Comparison of ENCODE assay signal across 20 cellular contexts in the genomic region with DNA sequence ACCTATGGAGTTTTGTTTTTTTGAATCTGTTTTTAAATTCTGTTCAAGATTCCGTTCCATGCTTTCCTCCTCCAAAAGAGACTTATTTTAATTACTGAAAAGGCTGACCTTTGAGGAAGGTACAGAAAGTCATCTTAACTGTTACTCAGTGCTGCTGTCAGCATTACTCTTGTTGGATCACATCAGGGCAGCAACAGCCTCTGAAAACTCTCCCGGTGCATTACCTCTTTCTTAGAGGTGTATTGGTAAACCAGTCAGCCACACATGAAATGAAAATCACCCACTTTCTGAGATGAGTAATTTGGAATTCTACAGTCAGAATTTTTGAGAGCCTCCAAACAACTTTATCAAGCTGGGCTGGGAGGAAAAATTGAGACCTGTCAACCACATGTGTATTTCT.
"Had no signal": no experiment of that assay in that cellular context is flagged by ENCODE, and none has a peak within 500 bp of the region (broad histone marks: within the 10 kb centered on the region; RNA-seq: fewer than 3 reads in every experiment).

No MANE protein-coding gene starts in this region.

- H3K27ac Mint-ChIP-seq: activated B cell treated with CpG ODN at 0.5 μM for 24 hours; activated CD4-positive, alpha-beta T cell treated with anti-CD3 and anti-CD28 coated beads, Interleukin-2, amount 10 ng/mL, durations not matched to agents 7 days and 5 days; activated T-helper 1 cell treated with anti-CD3 and anti-CD28 coated beads, Interleukin-12 subunit alpha, Interleukin-12 subunit beta, Interleukin-2, Interleukin-4 antibody, amounts not matched to agents 30 ng/mL and 10 ng/mL and 1 ng/mL, durations not matched to agents 14 hours and 24 hours and 36 hours; endodermal cell; progenitor cell of endocrine pancreas; stimulated activated naive B cell treated with anti-CD40 and anti-IgM and Interleukin-4, amounts not matched to agents 10 μg/mL and 1 μg/mL and 100 μg/mL, for 72 hours; T-cell; T-helper 2 cell treated with Interferon-gamma antibody and Interleukin-4, amounts not matched to agents 5 μg/mL and 100 μg/mL, for 36 hours had no signal

- H3K9me3 Mint-ChIP-seq: activated B cell treated with CpG ODN at 0.5 μM for 24 hours; activated CD4-positive, alpha-beta T cell treated with anti-CD3 and anti-CD28 coated beads, Interleukin-2, amount 10 ng/mL, durations not matched to agents 7 days and 5 days; activated T-helper 1 cell treated with anti-CD3 and anti-CD28 coated beads, Interleukin-12 subunit alpha, Interleukin-12 subunit beta, Interleukin-2, Interleukin-4 antibody, amounts not matched to agents 30 ng/mL and 10 ng/mL and 1 ng/mL, durations not matched to agents 14 hours and 24 hours and 36 hours; endodermal cell; natural killer cell treated with Interleukin-12 subunit alpha and Interleukin-12 subunit beta and Interleukin-15 and Interleukin-18, amount 100 ng/mL, for 72 hours; stimulated activated naive B cell treated with anti-CD40 and anti-IgM and Interleukin-4, amounts not matched to agents 10 μg/mL and 1 μg/mL and 100 μg/mL, for 72 hours; T-cell; T-helper 2 cell treated with Interferon-gamma antibody and Interleukin-4, amounts not matched to agents 5 μg/mL and 100 μg/mL, for 36 hours had no signal

- H3K4me3 Mint-ChIP-seq: activated B cell treated with CpG ODN at 0.5 μM for 24 hours; activated CD4-positive, alpha-beta T cell treated with anti-CD3 and anti-CD28 coated beads, Interleukin-2, amount 10 ng/mL, durations not matched to agents 7 days and 5 days; activated T-helper 1 cell treated with anti-CD3 and anti-CD28 coated beads, Interleukin-12 subunit alpha, Interleukin-12 subunit beta, Interleukin-2, Interleukin-4 antibody, amounts not matched to agents 30 ng/mL and 10 ng/mL and 1 ng/mL, durations not matched to agents 14 hours and 24 hours and 36 hours; endodermal cell; natural killer cell treated with Interleukin-12 subunit alpha and Interleukin-12 subunit beta and Interleukin-15 and Interleukin-18, amount 100 ng/mL, for 72 hours; stimulated activated naive B cell treated with anti-CD40 and anti-IgM and Interleukin-4, amounts not matched to agents 10 μg/mL and 1 μg/mL and 100 μg/mL, for 72 hours; T-cell; T-helper 2 cell treated with Interferon-gamma antibody and Interleukin-4, amounts not matched to agents 5 μg/mL and 100 μg/mL, for 36 hours had no signal

- ATAC-seq: body of pancreas; gastroesophageal sphincter; left cardiac atrium; natural killer cell treated with Interleukin-12 subunit alpha and Interleukin-12 subunit beta and Interleukin-15 and Interleukin-18, amount 100 ng/mL, for 72 hours; stimulated activated naive B cell treated with anti-CD40 and anti-IgM and Interleukin-4, amounts not matched to agents 10 μg/mL and 1 μg/mL and 100 μg/mL, for 72 hours; T-cell had no signal

- DNase-seq: activated B cell treated with CpG ODN at 0.5 μM for 24 hours; activated CD4-positive, alpha-beta T cell treated with anti-CD3 and anti-CD28 coated beads, Interleukin-2, amount 10 ng/mL, durations not matched to agents 7 days and 5 days; activated gamma-delta T cell treated with Interleukin-2 at 50 U/mL for 16 hours; anterior cingulate cortex; cortex of kidney; endodermal cell; head of caudate nucleus; hypothalamus; islet precursor cell; left cardiac atrium; retina; sigmoid colon; stimulated activated naive B cell treated with anti-CD40 and anti-IgM and Interleukin-4, amounts not matched to agents 10 μg/mL and 1 μg/mL and 100 μg/mL, for 72 hours; T-cell had no signal

- H3K27me3 Mint-ChIP-seq: activated B cell treated with CpG ODN at 0.5 μM for 24 hours; activated CD4-positive, alpha-beta T cell treated with anti-CD3 and anti-CD28 coated beads, Interleukin-2, amount 10 ng/mL, durations not matched to agents 7 days and 5 days; natural killer cell treated with Interleukin-12 subunit alpha and Interleukin-12 subunit beta and Interleukin-15 and Interleukin-18, amount 100 ng/mL, for 72 hours; progenitor cell of endocrine pancreas; stimulated activated naive B cell treated with anti-CD40 and anti-IgM and Interleukin-4, amounts not matched to agents 10 μg/mL and 1 μg/mL and 100 μg/mL, for 72 hours; T-cell had no signal

- H3K4me1 Mint-ChIP-seq: activated B cell treated with CpG ODN at 0.5 μM for 24 hours, endodermal cell had no signal
